ENCODE assay signal across 10 cellular contexts in the genomic region with DNA sequence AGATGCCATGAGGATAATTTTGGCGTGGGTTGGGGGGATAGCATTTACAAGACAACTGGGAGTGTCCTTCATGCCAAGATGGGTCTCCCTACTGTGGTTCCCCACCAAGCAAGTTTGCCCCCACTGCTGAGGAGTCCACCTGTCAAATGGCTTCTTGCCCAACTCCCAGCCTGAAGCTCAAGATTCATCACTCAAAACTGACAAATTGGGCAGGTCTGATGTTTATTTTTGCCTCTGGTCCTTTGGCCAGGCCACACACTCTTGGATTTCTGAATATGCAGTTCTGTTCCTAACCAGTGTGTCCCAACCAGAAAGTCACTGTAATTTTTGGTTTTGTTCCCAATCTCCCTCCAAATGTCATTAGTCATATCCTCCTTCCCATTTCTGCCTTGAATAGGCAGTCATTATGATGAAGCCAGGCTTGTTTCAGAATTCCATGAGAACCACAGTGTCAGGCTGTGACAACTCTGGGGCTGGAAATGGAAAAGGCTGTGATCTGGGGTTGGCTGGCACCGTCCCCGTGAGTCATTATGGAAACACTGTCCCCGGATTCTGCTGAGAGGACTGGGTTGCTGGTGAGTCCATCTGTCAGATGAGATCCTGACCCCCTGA. TPM values are rescaled to one million over a fixed set of nuclear protein-coding genes. Genes with fewer than 3 reads are reported as not detected.
DNase-seq lines count a peak whose midpoint lies in the region; ATAC-seq, FAIRE-seq and TF ChIP-seq lines count a peak whose summit lies in the region.
"Had no signal": no experiment of that assay in that cellular context is flagged by ENCODE, and none has a peak within 500 bp of the region (broad histone marks: within the 10 kb centered on the region; RNA-seq: fewer than 3 reads in every experiment).

No MANE protein-coding gene starts in this region.

- DNase-seq in M059J (ENCODE audit: low read depth) (peak; percentile 95), chondrocyte (ENCODE audit: low spot score) (no peak), kidney (peak; percentile 89), HUDEP-2 (lab: John Stamatoyannopoulos, UW; ENCODE audit: unreplicated experiment in 76 of 76) (no peak)
- DNase-seq in activated CD4-positive, alpha-beta T cell treated with anti-CD3 and anti-CD28 coated beads, Interleukin-2, amount 10 ng/mL, durations not matched to agents 24 days and 14 days = no peak
- DNase-seq: transverse colon had no signal

- no peak overlapping the region for H3K9ac ChIP-seq in kidney (ENCODE audit: low read length in 2 of 2)

- peaks cover 38% of the 10 kb centered on the region for H3K4me1 Mint-ChIP-seq in chondrocyte (ENCODE audit: low read depth)
- H3K4me1 Mint-ChIP-seq in activated CD4-positive, alpha-beta T cell treated with anti-CD3 and anti-CD28 coated beads, Interleukin-2, amount 10 ng/mL, durations not matched to agents 24 days and 14 days = no peaks in the 10 kb centered on the region

- H3K9me3 ChIP-seq in kidney (ENCODE audit: control insufficient read depth in 1 of 2, low read length in 2 of 2) = no peaks in the 10 kb centered on the region
- H3K9me3 ChIP-seq: transverse colon had no signal

- H3K27me3 Mint-ChIP-seq in chondrocyte (ENCODE audit: low read depth) = no peaks in the 10 kb centered on the region
- H3K27me3 Mint-ChIP-seq in activated CD4-positive, alpha-beta T cell treated with anti-CD3 and anti-CD28 coated beads, Interleukin-2, amount 10 ng/mL, durations not matched to agents 24 days and 14 days = no peaks in the 10 kb centered on the region

- intact Hi-C loops in kidney (cut with DNase I) = no loop called here
- intact Hi-C loops in activated CD4-positive, alpha-beta T cell treated with anti-CD3 and anti-CD28 coated beads, Interleukin-2, amount 10 ng/mL, durations not matched to agents 24 days and 14 days (cut with micrococcal nuclease) = no loop called here

- H3K4me3 Mint-ChIP-seq in chondrocyte (ENCODE audit: unreplicated experiment) = no peak overlapping the region
- H3K4me3 Mint-ChIP-seq in activated CD4-positive, alpha-beta T cell treated with anti-CD3 and anti-CD28 coated beads, Interleukin-2, amount 10 ng/mL, durations not matched to agents 24 days and 14 days = no peak overlapping the region

- H3K4me1 ChIP-seq in kidney (ENCODE audit: control insufficient read depth in 1 of 2, insufficient read depth in 1 of 2, low read depth in 1 of 2, low read length in 2 of 2) = no peaks in the 10 kb centered on the region
- H3K4me1 ChIP-seq: transverse colon had no signal

- H3K36me3 ChIP-seq in kidney (ENCODE audit: control insufficient read depth in 1 of 2, insufficient read depth in 2 of 2, low read length in 2 of 2) = no peaks in the 10 kb centered on the region
- H3K36me3 ChIP-seq: transverse colon had no signal

- H3K4me3 ChIP-seq in kidney (ENCODE audit: low read length in 2 of 2) = no peak overlapping the region
- H3K4me3 ChIP-seq: transverse colon had no signal

- peaks cover 11% of the 10 kb centered on the region for H3K9me3 Mint-ChIP-seq in chondrocyte (ENCODE audit: low read depth)
- peaks cover 4% of the 10 kb centered on the region for H3K9me3 Mint-ChIP-seq in activated CD4-positive, alpha-beta T cell treated with anti-CD3 and anti-CD28 coated beads, Interleukin-2, amount 10 ng/mL, durations not matched to agents 24 days and 14 days

- peak overlapping the region in 1 of 2 donors; percentile 49 for H3K27ac ChIP-seq in kidney (ENCODE audit: low read depth in 2 of 2, low read length in 2 of 2)
- peak overlapping the region; percentile 85 for H3K27ac ChIP-seq in temporal lobe (ENCODE audit: low read depth, low read length)
- H3K27ac ChIP-seq: epithelial cell of prostate, transverse colon had no signal

- TF ChIP-seq CTCF in chondrocyte (IDR thresholded peaks at IDR 0.05) = no peak
- no peak for TF ChIP-seq CTCF in kidney (IDR thresholded peaks at IDR 0.05; ENCODE audit: borderline replicate concordance, extremely low read depth, insufficient read depth)

- peak overlapping the region; percentile 93 for H3K27ac Mint-ChIP-seq in chondrocyte (ENCODE audit: unreplicated experiment)
- no peak overlapping the region for H3K27ac Mint-ChIP-seq in activated CD4-positive, alpha-beta T cell treated with anti-CD3 and anti-CD28 coated beads, Interleukin-2, amount 10 ng/mL, durations not matched to agents 24 days and 14 days

- no peak for FAIRE-seq in kidney (lab: Jason Lieb, UNC)

- H3K36me3 Mint-ChIP-seq in chondrocyte (ENCODE audit: low read depth) = peaks cover 3% of the 10 kb centered on the region
- H3K36me3 Mint-ChIP-seq in activated CD4-positive, alpha-beta T cell treated with anti-CD3 and anti-CD28 coated beads, Interleukin-2, amount 10 ng/mL, durations not matched to agents 24 days and 14 days (ENCODE audit: low read depth) = no peaks in the 10 kb centered on the region

- no peak for ATAC-seq in HG02763 (IDR thresholded peaks at IDR 0.05; ENCODE audit: unreplicated experiment)
- no peak for ATAC-seq in GM19455 (IDR thresholded peaks at IDR 0.05; ENCODE audit: unreplicated experiment)

RNA-seq across cellular contexts. Expression of gene MEF2A, which starts 29.3 kb away (rescaled TPM):
- total RNA-seq in M059J (2014; rRNA removed; shearing (Covaris generic)) = 16.4 and 21.0 TPM in 2 replicates
- total RNA-seq in chondrocyte (138 to 191 TPM (median 184 TPM) in 3 replicates), kidney (82.2 TPM), temporal lobe (38.4 TPM)
- 20.8 TPM for polyA plus RNA-seq in kidney (ENCODE audit: insufficient read depth, low read depth, low replicate concordance)
- 24.7 and 25.3 TPM in 2 replicates for total RNA-seq in activated CD4-positive, alpha-beta T cell treated with anti-CD3 and anti-CD28 coated beads, Interleukin-2, amount 10 ng/mL, durations not matched to agents 24 days and 14 days

Comparison
In these comparisons a context has a peak if more than half of its experiments do, and no peak if none do; other contexts are left out.
1. DNase-seq: peak in M059J (single experiment) and kidney (single experiment); none in chondrocyte (single experiment), HUDEP-2 (0 of 76) and activated CD4-positive, alpha-beta T cell treated with anti-CD3 and anti-CD28 coated beads, Interleukin-2, amount 10 ng/mL, durations not matched to agents 24 days and 14 days (single experiment).